Comparison of ENCODE assay signal across 1 cellular context in genomic region chr1:200150721-200151120, GRCh38.
TF ChIP-seq lines count a peak whose summit lies in the region.

No MANE protein-coding gene starts in this region.

TF ChIP-seq in K562, 482 proteins besides CTCF, POLR2A, EP300 and RAD21 (continued from another document and continues in another):
- TF ChIP-seq ZNF146 (CRISPR knock-in tag; IDR thresholded peaks at IDR 0.05; ENCODE audit: unreplicated experiment) (no peak), ELK3 (CRISPR knock-in tag; IDR thresholded peaks at IDR 0.05) (no peak), NRF1 (conservative IDR thresholded peaks at IDR 0.05 in 1 of 2, IDR thresholded peaks at IDR 0.05 in 1 of 2) (no peak), SREBF2 (CRISPR knock-in tag; IDR thresholded peaks at IDR 0.05) (no peak), ARID4B (CRISPR knock-in tag; IDR thresholded peaks at IDR 0.05) (no peak), KLF6 (CRISPR knock-in tag; IDR thresholded peaks at IDR 0.05; ENCODE audit: borderline replicate concordance) (no peak), PKNOX1 (IDR thresholded peaks at IDR 0.05) (no peak), ZNF655 (CRISPR knock-in tag; IDR thresholded peaks at IDR 0.05) (no peak), KHSRP (IDR thresholded peaks at IDR 0.05) (no peak), ZBTB2 (IDR thresholded peaks at IDR 0.05) (0 out of 2 replicates have a peak, but pooled peaks have one; percentile 25), RBBP5 (IDR thresholded peaks at IDR 0.05; ENCODE audit: borderline replicate concordance, insufficient read depth, low read length, poor library complexity, severe bottlenecking) (no peak), ZNF3 (CRISPR knock-in tag; IDR thresholded peaks at IDR 0.05) (no peak), ZNF263 (CRISPR knock-in tag; IDR thresholded peaks at IDR 0.05; ENCODE audit: borderline replicate concordance) (no peak), DIDO1 (tag; IDR thresholded peaks at IDR 0.05; ENCODE audit: low read depth) (no peak), ZNF143 (CRISPR knock-in tag; IDR thresholded peaks at IDR 0.05) (no peak), GTF3C2 (IDR thresholded peaks at IDR 0.05; ENCODE audit: borderline replicate concordance, extremely low read depth, insufficient read length) (no peak), ZNF398 (CRISPR knock-in tag; IDR thresholded peaks at IDR 0.05) (no peak), TAF9B (IDR thresholded peaks at IDR 0.05; ENCODE audit: partially characterized antibody) (no peak), NFE2 (IDR thresholded peaks at IDR 0.05; ENCODE audit: low read depth) (no peak), BCOR (IDR thresholded peaks at IDR 0.05) (no peak), MTA2 (IDR thresholded peaks at IDR 0.05; ENCODE audit: low read depth) (no peak), NFRKB (IDR thresholded peaks at IDR 0.05; ENCODE audit: low read depth) (no peak), DACH1 (IDR thresholded peaks at IDR 0.05; ENCODE audit: partially characterized antibody) (no peak), MXD1 (CRISPR knock-in tag; IDR thresholded peaks at IDR 0.05; ENCODE audit: borderline replicate concordance, poor library complexity, severe bottlenecking) (no peak), ZNF696 (CRISPR knock-in tag; conservative IDR thresholded peaks at IDR 0.05) (no peak), NR1H2 (CRISPR knock-in tag; IDR thresholded peaks at IDR 0.05) (no peak), ZNF609 (CRISPR knock-in tag; IDR thresholded peaks at IDR 0.05; ENCODE audit: borderline replicate concordance) (no peak), HDAC2 (IDR thresholded peaks at IDR 0.05) (0 out of 2 replicates have a peak, but pooled peaks have one; percentile 40), POLR2AphosphoS5 (IDR thresholded peaks at IDR 0.05; ENCODE audit: control insufficient read depth, insufficient read depth, low read depth, low read length) (no peak), NFIX (CRISPR knock-in tag; IDR thresholded peaks at IDR 0.05; ENCODE audit: low read depth) (no peak), ZNF280B (CRISPR knock-in tag; IDR thresholded peaks at IDR 0.05) (no peak), HEY1 (CRISPR knock-in tag; IDR thresholded peaks at IDR 0.05; ENCODE audit: borderline replicate concordance) (no peak), SAFB (IDR thresholded peaks at IDR 0.05; ENCODE audit: borderline replicate concordance, low read depth, low read length) (no peak), MYC (IDR thresholded peaks at IDR 0.05; ENCODE audit: low read depth, low read length) (no peak), MYC (CRISPR knock-in tag; IDR thresholded peaks at IDR 0.05; ENCODE audit: borderline replicate concordance, low read depth) (no peak)
